24 cellular contexts compared by ENCODE assay signal in genomic region chr2:5401258-5401657, GRCh38.
"Had no signal": no experiment of that assay in that cellular context is flagged by ENCODE, and none has a peak within 500 bp of the region (broad histone marks: within the 10 kb centered on the region; RNA-seq: fewer than 3 reads in every experiment).

No MANE protein-coding gene starts in this region.

- H3K4me1 Mint-ChIP-seq: naive B cell; natural killer cell; neural progenitor cell; stimulated activated effector memory CD8-positive, alpha-beta T cell treated with anti-CD3 and anti-CD28 coated beads, Interleukin-12 subunit alpha, Interleukin-12 subunit beta, amount 100 ng/mL, for 72 hours had no signal

- H3K9me3 Mint-ChIP-seq: stimulated activated naive CD8-positive, alpha-beta T cell treated with anti-CD3 and anti-CD28 coated beads, Interleukin-15, Interleukin-2, amounts not matched to agents 100 ng/mL and 50 ng/mL, for 24 hours; type B pancreatic cell had no signal

- H3K36me3 ChIP-seq: left lung, lower lobe of right lung, neural progenitor cell, ovary, right atrium auricular region, right lobe of liver, suprapubic skin, thoracic aorta, tibial artery, vagina had no signal

- ATAC-seq: left colon; left lung; natural killer cell; right lobe of liver; stimulated activated effector memory CD8-positive, alpha-beta T cell treated with anti-CD3 and anti-CD28 coated beads, Interleukin-12 subunit alpha, Interleukin-12 subunit beta, amount 100 ng/mL, for 72 hours had no signal

- H3K4me1 ChIP-seq: left lung, lower lobe of right lung, neural progenitor cell, right atrium auricular region, right lobe of liver, suprapubic skin, tibial artery, vagina had no signal

- H3K4me3 Mint-ChIP-seq: naive B cell; natural killer cell; nephron progenitor cell; neural progenitor cell; stimulated activated effector memory CD8-positive, alpha-beta T cell treated with anti-CD3 and anti-CD28 coated beads, Interleukin-12 subunit alpha, Interleukin-12 subunit beta, amount 100 ng/mL, for 72 hours; stimulated activated naive CD8-positive, alpha-beta T cell treated with anti-CD3 and anti-CD28 coated beads, Interleukin-15, Interleukin-2, amounts not matched to agents 100 ng/mL and 50 ng/mL, for 24 hours; type B pancreatic cell had no signal

- DNase-seq: hippocampal formation; left colon; left lung; lower lobe of right lung; mammary epithelial cell; mesenchymal stem cell; naive B cell; natural killer cell; nephron progenitor cell; ovary; right lobe of liver; stimulated activated CD4-positive, alpha-beta T cell treated with anti-CD3 and anti-CD28 coated beads, Interleukin-4, amount 100 ng/mL, for 24 hours; stimulated activated naive CD4-positive, alpha-beta T cell; tibial artery had no signal

- H3K27me3 ChIP-seq: left lung, neural progenitor cell, ovary, right atrium auricular region, right lobe of liver, suprapubic skin, tibial artery, vagina had no signal

- H3K27ac Mint-ChIP-seq: naive B cell; natural killer cell; nephron progenitor cell; neural progenitor cell; progenitor cell of endocrine pancreas; stimulated activated effector memory CD8-positive, alpha-beta T cell treated with anti-CD3 and anti-CD28 coated beads, Interleukin-12 subunit alpha, Interleukin-12 subunit beta, amount 100 ng/mL, for 72 hours; stimulated activated naive CD8-positive, alpha-beta T cell treated with anti-CD3 and anti-CD28 coated beads, Interleukin-15, Interleukin-2, amounts not matched to agents 100 ng/mL and 50 ng/mL, for 24 hours; type B pancreatic cell had no signal

- H3K27me3 Mint-ChIP-seq: stimulated activated naive CD8-positive, alpha-beta T cell treated with anti-CD3 and anti-CD28 coated beads, Interleukin-15, Interleukin-2, amounts not matched to agents 100 ng/mL and 50 ng/mL, for 24 hours had no signal

- H3K9me3 ChIP-seq: lower lobe of right lung, ovary, right atrium auricular region, right lobe of liver, suprapubic skin, thoracic aorta, tibial artery, vagina had no signal

- H3K36me3 Mint-ChIP-seq: naive B cell; natural killer cell; neural progenitor cell; stimulated activated effector memory CD8-positive, alpha-beta T cell treated with anti-CD3 and anti-CD28 coated beads, Interleukin-12 subunit alpha, Interleukin-12 subunit beta, amount 100 ng/mL, for 72 hours had no signal

- H3K27ac ChIP-seq: left lung, lower lobe of right lung, neural progenitor cell, ovary, right atrium auricular region, right lobe of liver, suprapubic skin, thoracic aorta, tibial artery, vagina had no signal

- H3K4me3 ChIP-seq: left lung, lower lobe of right lung, neural progenitor cell, ovary, right atrium auricular region, right lobe of liver, smooth muscle cell, suprapubic skin, thoracic aorta, tibial artery, vagina had no signal
